Comparison of ENCODE assay signal across 7 cellular contexts in genomic region chr1:61740970-61741681, GRCh38. TPM values are rescaled to one million over a fixed set of nuclear protein-coding genes. Genes with fewer than 3 reads are reported as not detected.
DNase-seq lines count a peak whose midpoint lies in the region; ATAC-seq and TF ChIP-seq lines count a peak whose summit lies in the region.
"Not testable (repeated sequence)": the region's sequence is repeated elsewhere in the genome, so short reads cannot be mapped to it uniquely, and the experiment has no call there.

No MANE protein-coding gene starts in this region.

- H3K4me1 ChIP-seq in GM23338 (ENCODE audit: insufficient read depth); OCI-LY3 (ENCODE audit: low read length): not testable (repeated sequence)
- H3K4me1 ChIP-seq in muscle layer of colon (ENCODE audit: insufficient read depth, low read length): peaks cover 15% of the 10 kb centered on the region
- peaks cover 12 to 14% of the 10 kb centered on the region in 2 donors for H3K4me1 ChIP-seq in gastrocnemius medialis

- H2AFZ ChIP-seq in GM23338; OCI-LY3 (ENCODE audit: low read depth, low read length): not testable (repeated sequence)

- ATAC-seq in GM23338; activated CD8-positive, alpha-beta T cell treated with anti-CD3 and anti-CD28 coated beads, Interleukin-2, amount 10 ng/mL, durations not matched to agents 7 days and 5 days; gastrocnemius medialis: not testable (repeated sequence)

- DNase-seq in GM23338 (ENCODE audit: low spot score); activated CD8-positive, alpha-beta T cell treated with anti-CD3 and anti-CD28 coated beads, Interleukin-2, amount 10 ng/mL, durations not matched to agents 7 days and 5 days; MCF 10A (ENCODE audit: unreplicated experiment); glutamatergic neuron; gastrocnemius medialis: not testable (repeated sequence)

- peak overlapping the region; percentile 95 for H3K4me3 ChIP-seq in GM23338
- peak overlapping the region; percentile 93 for H3K4me3 ChIP-seq in OCI-LY3 (ENCODE audit: low read length)
- peak overlapping the region in 1 of 2 donors; percentile 71 for H3K4me3 ChIP-seq in muscle layer of colon (ENCODE audit: low read depth in 1 of 2, low read length in 2 of 2)
- peak overlapping the region in 2 of 4 donors; percentile 77 to 83 for H3K4me3 ChIP-seq in gastrocnemius medialis

- H3K36me3 ChIP-seq in GM23338 (ENCODE audit: insufficient read depth); OCI-LY3 (replicated peaks; ENCODE audit: low read depth, low read length); muscle layer of colon (ENCODE audit: insufficient read depth, low read length); gastrocnemius medialis: not testable (repeated sequence)

- H3K4me3 Mint-ChIP-seq in GM23338 (peak overlapping the region; percentile 91), MCF 10A (ENCODE audit: unreplicated experiment) (peak overlapping the region; percentile 82), glutamatergic neuron (ENCODE audit: unreplicated experiment) (peak overlapping the region; percentile 15)
- H3K4me3 Mint-ChIP-seq in activated CD8-positive, alpha-beta T cell treated with anti-CD3 and anti-CD28 coated beads, Interleukin-2, amount 10 ng/mL, durations not matched to agents 7 days and 5 days: peak overlapping the region; percentile 93

- H3K9me3 Mint-ChIP-seq in GM23338; activated CD8-positive, alpha-beta T cell treated with anti-CD3 and anti-CD28 coated beads, Interleukin-2, amount 10 ng/mL, durations not matched to agents 7 days and 5 days (ENCODE audit: insufficient read depth); MCF 10A (ENCODE audit: unreplicated experiment); glutamatergic neuron (ENCODE audit: unreplicated experiment): not testable (repeated sequence)

- H3K27me3 Mint-ChIP-seq in GM23338 (ENCODE audit: insufficient read depth, low read depth, poor library complexity); activated CD8-positive, alpha-beta T cell treated with anti-CD3 and anti-CD28 coated beads, Interleukin-2, amount 10 ng/mL, durations not matched to agents 7 days and 5 days (ENCODE audit: low read depth); MCF 10A (ENCODE audit: insufficient read depth, unreplicated experiment); glutamatergic neuron (ENCODE audit: unreplicated experiment): not testable (repeated sequence)

- in situ Hi-C loops in gastrocnemius medialis (cut with MboI; ENCODE audit: low sequenced_read_pairs in 4 of 4): loop anchor here in 1 of 4 donors (25.0 kb wide), 1 partner anchor 1046 kb away; the partner anchor contains the start of gene ATG4C

- not testable (repeated sequence) for BruUV-seq in MCF 10A (replicated peaks; lab: Mats Ljungman, UMichigan)

- H3K4me1 Mint-ChIP-seq in GM23338 (peaks cover 13% of the 10 kb centered on the region), MCF 10A (ENCODE audit: insufficient read depth, unreplicated experiment) (peaks cover 20% of the 10 kb centered on the region)
- H3K4me1 Mint-ChIP-seq in activated CD8-positive, alpha-beta T cell treated with anti-CD3 and anti-CD28 coated beads, Interleukin-2, amount 10 ng/mL, durations not matched to agents 7 days and 5 days (ENCODE audit: low read depth): peaks cover 20% of the 10 kb centered on the region
- H3K4me1 Mint-ChIP-seq in glutamatergic neuron (ENCODE audit: low read depth, unreplicated experiment): not testable (repeated sequence)

- not testable (repeated sequence) for H3K9me3 ChIP-seq in OCI-LY3 (ENCODE audit: insufficient read depth, low read length); muscle layer of colon (ENCODE audit: low read length); gastrocnemius medialis

- POLR2A ChIA-PET in activated CD8-positive, alpha-beta T cell treated with anti-CD3 and anti-CD28 coated beads, Interleukin-2, amount 10 ng/mL, durations not matched to agents 7 days and 5 days (lab: Charles Lee): interaction anchor here (1.0 kb wide), 1 partner anchor 110 kb away, joined by 3 read pairs; no protein-coding TSS in a partner anchor
- POLR2A ChIA-PET in MCF 10A (lab: Yijun Ruan, JAX): interaction anchor here (0.6 to 1.8 kb wide), 5 partner anchors 13 to 242 kb away, joined by 3 to 5 read pairs (median 4); no protein-coding TSS in a partner anchor

- H3K9me2 ChIP-seq in GM23338 (ENCODE audit: insufficient read depth): not testable (repeated sequence)

- CTCF ChIA-PET in activated CD8-positive, alpha-beta T cell treated with anti-CD3 and anti-CD28 coated beads, Interleukin-2, amount 10 ng/mL, durations not matched to agents 7 days and 5 days (lab: Charles Lee); MCF 10A (lab: Yijun Ruan, JAX): not testable (repeated sequence)

- not testable (repeated sequence) for TF ChIP-seq POLR2A in gastrocnemius medialis (IDR thresholded peaks at IDR 0.05)

- H3K27ac Mint-ChIP-seq in GM23338 (peak overlapping the region; percentile 46), MCF 10A (ENCODE audit: low read depth, unreplicated experiment) (peak overlapping the region; percentile 78)
- H3K27ac Mint-ChIP-seq in activated CD8-positive, alpha-beta T cell treated with anti-CD3 and anti-CD28 coated beads, Interleukin-2, amount 10 ng/mL, durations not matched to agents 7 days and 5 days: peak overlapping the region; percentile 89
- not testable (repeated sequence) for H3K27ac Mint-ChIP-seq in glutamatergic neuron (ENCODE audit: unreplicated experiment)

- H3K9ac ChIP-seq in OCI-LY3 (ENCODE audit: low read length): peak overlapping the region; percentile 68; the same call in 1 of the 2 replicates
- peak overlapping the region; percentile 91 for H3K9ac ChIP-seq in muscle layer of colon (ENCODE audit: low read length)

- not testable (repeated sequence) for H4K20me1 ChIP-seq in GM23338 (replicated peaks; ENCODE audit: insufficient read depth); OCI-LY3 (ENCODE audit: insufficient read depth, low read length)

- H3K27me3 ChIP-seq in GM23338 (ENCODE audit: insufficient read depth); OCI-LY3 (ENCODE audit: low read depth, low read length); muscle layer of colon (ENCODE audit: control insufficient read depth in 1 of 2, insufficient read depth in 2 of 2, low read length in 2 of 2); gastrocnemius medialis: not testable (repeated sequence)

- TF ChIP-seq CTCF in GM23338 (conservative IDR thresholded peaks at IDR 0.05; ENCODE audit: low read depth in 2 of 2); OCI-LY3 (IDR thresholded peaks at IDR 0.05; ENCODE audit: low read depth, low read length); MCF 10A (IDR thresholded peaks at IDR 0.05; ENCODE audit: unreplicated experiment); glutamatergic neuron (IDR thresholded peaks at IDR 0.05; ENCODE audit: partially characterized antibody, unreplicated experiment); gastrocnemius medialis (IDR thresholded peaks at IDR 0.05 in 4 of 5, conservative IDR thresholded peaks at IDR 0.05 in 1 of 5): not testable (repeated sequence)

- H3K27ac ChIP-seq in GM23338 (ENCODE audit: low read depth) (peak overlapping the region; percentile 90), gastrocnemius medialis (peak overlapping the region; percentile 86 to 95 (median 89))
- not testable (repeated sequence) for H3K27ac ChIP-seq in OCI-LY3 (ENCODE audit: low read length); muscle layer of colon (ENCODE audit: low read depth, low read length)

- H3K79me2 ChIP-seq in GM23338 (replicated peaks; ENCODE audit: insufficient read depth): peaks cover 30% of the 10 kb centered on the region
- H3K79me2 ChIP-seq in OCI-LY3 (ENCODE audit: low read length): not testable (repeated sequence)

- intact Hi-C loops in MCF 10A (cut with micrococcal nuclease): loop anchor here (5.0 kb wide), 2 partner anchors 101 to 269 kb away; no protein-coding TSS in a partner anchor
- intact Hi-C loops in gastrocnemius medialis (cut with DNase I; ENCODE audit: low total_unique reads): loop anchor here (10.0 kb wide), 1 partner anchor 114 kb away; no protein-coding TSS in a partner anchor

- H3K4me2 ChIP-seq in GM23338 (peak overlapping the region; percentile 93), OCI-LY3 (ENCODE audit: low read length) (peak overlapping the region; percentile 80)

- H3K36me3 Mint-ChIP-seq in GM23338 (ENCODE audit: low read depth); activated CD8-positive, alpha-beta T cell treated with anti-CD3 and anti-CD28 coated beads, Interleukin-2, amount 10 ng/mL, durations not matched to agents 7 days and 5 days (ENCODE audit: low read depth); MCF 10A (ENCODE audit: insufficient read depth, unreplicated experiment); glutamatergic neuron (ENCODE audit: unreplicated experiment): not testable (repeated sequence)

- not testable (repeated sequence) for H3F3A ChIP-seq in GM23338 (replicated peaks; ENCODE audit: low read depth)

RNA-seq across cellular contexts. Expression of gene PATJ, which starts 1.2 kb away (rescaled TPM):
- 43.0 and 68.4 TPM in 2 replicates for total RNA-seq in GM23338 (2014; rRNA removed; shearing (Covaris generic))
- polyA plus RNA-seq in GM23338 (2016; fragmentation: Nextera tagmentation; extraction: Ambion mirVana): 26.9 and 35.3 TPM in 2 replicates
- 10 to 100 TPM in 1 of 2 experiments, 1 to 10 TPM in 1; 8.8 to 10.9 TPM for total RNA-seq in activated CD8-positive, alpha-beta T cell treated with anti-CD3 and anti-CD28 coated beads, Interleukin-2, amount 10 ng/mL, durations not matched to agents 7 days and 5 days
- total RNA-seq in MCF 10A (2022): 28.7 and 30.6 TPM in 2 replicates
- total RNA-seq in glutamatergic neuron (ENCODE audit: unreplicated experiment): 2.0 TPM
- total RNA-seq in gastrocnemius medialis: 10 to 100 TPM; 19.3 to 44.8 (median 26.0) TPM

RNA-seq across cellular contexts. Expression of gene TM2D1, which starts 16.2 kb away (rescaled TPM):
- total RNA-seq in GM23338 (2014; rRNA removed; shearing (Covaris generic)): 35.5 and 47.5 TPM in 2 replicates
- polyA plus RNA-seq in GM23338 (2016; fragmentation: Nextera tagmentation; extraction: Ambion mirVana): 44.4 and 46.7 TPM in 2 replicates
- total RNA-seq in activated CD8-positive, alpha-beta T cell treated with anti-CD3 and anti-CD28 coated beads, Interleukin-2, amount 10 ng/mL, durations not matched to agents 7 days and 5 days: 10 to 100 TPM; 25.8 to 28.5 TPM
- total RNA-seq in MCF 10A (2022): 29.4 and 36.4 TPM in 2 replicates
- 21.1 TPM for total RNA-seq in glutamatergic neuron (ENCODE audit: unreplicated experiment)
- 10 to 100 TPM; 33.6 to 56.8 (median 38.5) TPM for total RNA-seq in gastrocnemius medialis

Comparison
In these comparisons a context has a peak if more than half of its experiments do, and no peak if none do; other contexts are left out.
1. H3K4me3 Mint-ChIP-seq: peak in every context shown above with its lines; median percentile 93 in activated CD8-positive, alpha-beta T cell treated with anti-CD3 and anti-CD28 coated beads, Interleukin-2, amount 10 ng/mL, durations not matched to agents 7 days and 5 days; 91 in GM23338; 82 in MCF 10A; 15 in glutamatergic neuron.